Comparison of ENCODE assay signal across 12 cellular contexts in genomic region chr10:89029201-89029600, GRCh38.
"Had no signal": no experiment of that assay in that cellular context is flagged by ENCODE, and none has a peak within 500 bp of the region (broad histone marks: within the 10 kb centered on the region; RNA-seq: fewer than 3 reads in every experiment).

No MANE protein-coding gene starts in this region.

- H3K36me3 ChIP-seq: right atrium auricular region, SJSA1, tibial artery had no signal

- H3K27me3 ChIP-seq: right atrium auricular region, SJSA1, tibial artery had no signal

- H3K9me3 ChIP-seq: psoas muscle, right atrium auricular region, SJSA1, tibial artery had no signal

- H3K4me3 ChIP-seq: psoas muscle, right atrium auricular region, SJSA1, tibial artery had no signal

- H3K27me3 Mint-ChIP-seq: activated CD4-positive, alpha-beta memory T cell treated with anti-CD3 and anti-CD28 coated beads, Interleukin-2, amount 10 ng/mL, durations not matched to agents 7 days and 5 days; activated naive CD4-positive, alpha-beta T cell treated with anti-CD3 and anti-CD28 coated beads, Interleukin-2, amount 10 ng/mL, durations not matched to agents 7 days and 5 days; naive B cell; stimulated activated naive CD8-positive, alpha-beta T cell treated with anti-CD3 and anti-CD28 coated beads, Interleukin-15, amount 100 ng/mL, for 72 hours had no signal

- H3K36me3 Mint-ChIP-seq: brain, naive B cell had no signal

- H3K9me3 Mint-ChIP-seq: activated CD4-positive, alpha-beta memory T cell treated with anti-CD3 and anti-CD28 coated beads, Interleukin-2, amount 10 ng/mL, durations not matched to agents 7 days and 5 days; activated naive CD4-positive, alpha-beta T cell treated with anti-CD3 and anti-CD28 coated beads, Interleukin-2, amount 10 ng/mL, durations not matched to agents 7 days and 5 days; brain; dendritic cell treated with granulocyte-macrophage colony-stimulating factor and Interleukin-4, amounts not matched to agents 40 ng/mL and 50 ng/mL, for 4 days; naive B cell; stimulated activated effector memory CD8-positive, alpha-beta T cell treated with anti-CD3 and anti-CD28 coated beads, Interleukin-12 subunit alpha, Interleukin-12 subunit beta, amount 100 ng/mL, for 72 hours; stimulated activated naive CD8-positive, alpha-beta T cell treated with anti-CD3 and anti-CD28 coated beads, Interleukin-15, amount 100 ng/mL, for 72 hours; T-helper 1 cell treated with Interleukin-12 subunit alpha and Interleukin-12 subunit beta and Interleukin-4 antibody, amounts not matched to agents 30 μg/mL and 1 μg/mL, for 36 hours had no signal

- H3K27ac Mint-ChIP-seq: activated CD4-positive, alpha-beta memory T cell treated with anti-CD3 and anti-CD28 coated beads, Interleukin-2, amount 10 ng/mL, durations not matched to agents 7 days and 5 days; activated naive CD4-positive, alpha-beta T cell treated with anti-CD3 and anti-CD28 coated beads, Interleukin-2, amount 10 ng/mL, durations not matched to agents 7 days and 5 days; dendritic cell treated with granulocyte-macrophage colony-stimulating factor and Interleukin-4, amounts not matched to agents 40 ng/mL and 50 ng/mL, for 4 days; naive B cell; stimulated activated effector memory CD8-positive, alpha-beta T cell treated with anti-CD3 and anti-CD28 coated beads, Interleukin-12 subunit alpha, Interleukin-12 subunit beta, amount 100 ng/mL, for 72 hours; stimulated activated naive CD8-positive, alpha-beta T cell treated with anti-CD3 and anti-CD28 coated beads, Interleukin-15, amount 100 ng/mL, for 72 hours; T-helper 1 cell treated with Interleukin-12 subunit alpha and Interleukin-12 subunit beta and Interleukin-4 antibody, amounts not matched to agents 30 μg/mL and 1 μg/mL, for 36 hours had no signal

- H3K4me3 Mint-ChIP-seq: activated CD4-positive, alpha-beta memory T cell treated with anti-CD3 and anti-CD28 coated beads, Interleukin-2, amount 10 ng/mL, durations not matched to agents 7 days and 5 days; activated naive CD4-positive, alpha-beta T cell treated with anti-CD3 and anti-CD28 coated beads, Interleukin-2, amount 10 ng/mL, durations not matched to agents 7 days and 5 days; brain; dendritic cell treated with granulocyte-macrophage colony-stimulating factor and Interleukin-4, amounts not matched to agents 40 ng/mL and 50 ng/mL, for 4 days; naive B cell; stimulated activated effector memory CD8-positive, alpha-beta T cell treated with anti-CD3 and anti-CD28 coated beads, Interleukin-12 subunit alpha, Interleukin-12 subunit beta, amount 100 ng/mL, for 72 hours; stimulated activated naive CD8-positive, alpha-beta T cell treated with anti-CD3 and anti-CD28 coated beads, Interleukin-15, amount 100 ng/mL, for 72 hours; T-helper 1 cell treated with Interleukin-12 subunit alpha and Interleukin-12 subunit beta and Interleukin-4 antibody, amounts not matched to agents 30 μg/mL and 1 μg/mL, for 36 hours had no signal

- H3K27ac ChIP-seq: psoas muscle, right atrium auricular region, SJSA1, tibial artery had no signal
